In the genomic region with DNA sequence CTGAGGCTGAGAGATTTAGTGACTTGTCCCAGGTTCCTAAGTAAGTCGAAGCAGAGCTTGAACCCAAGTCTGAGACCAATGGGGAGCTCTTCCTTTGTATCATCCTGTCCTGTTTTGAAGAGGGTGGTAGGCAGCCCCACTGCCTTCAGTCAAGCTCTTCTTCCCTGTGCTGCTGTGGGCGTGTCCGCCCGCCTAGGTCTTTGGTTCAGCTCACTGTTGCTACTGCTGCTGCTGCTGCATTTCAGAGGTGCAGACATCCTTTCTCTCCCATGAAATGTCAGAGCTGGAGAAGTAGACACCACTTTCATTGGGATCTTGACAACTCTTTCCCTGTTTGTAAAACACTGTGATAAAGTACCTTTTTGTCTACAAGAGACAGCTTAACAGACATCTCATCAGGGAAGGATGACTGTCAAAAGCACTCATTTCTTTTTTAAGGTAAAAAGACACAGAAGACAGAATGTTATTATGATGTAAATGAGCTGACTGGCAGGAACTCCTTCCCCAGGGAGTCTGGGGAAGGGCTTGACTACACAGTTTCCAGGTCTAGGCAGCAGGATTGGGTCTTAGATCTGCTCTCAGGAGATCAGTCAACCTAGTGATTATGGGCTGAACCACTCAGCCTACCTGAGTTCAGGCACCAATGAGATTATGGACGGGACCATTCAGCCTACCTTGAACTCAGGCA, we compare ENCODE assay signal across 20 cellular contexts.
DNase-seq lines count a peak whose midpoint lies in the region; ATAC-seq and TF ChIP-seq lines count a peak whose summit lies in the region.
"Had no signal": no experiment of that assay in that cellular context is flagged by ENCODE, and none has a peak within 500 bp of the region (broad histone marks: within the 10 kb centered on the region; RNA-seq: fewer than 3 reads in every experiment).

No MANE protein-coding gene starts in this region.

- no CpG with 5 or more reads among the region's 5 CpGs for WGBS in H9 (ENCODE audit: extremely low coverage, insufficient read length, low lambda C conversion rate)

- peak; percentile 39 for TF ChIP-seq RAD21 in neural cell (conservative IDR thresholded peaks at IDR 0.05)

- H3K9me3 ChIP-seq in H9 (ENCODE audit: control insufficient read depth, low read depth, low read length) (no peaks in the 10 kb centered on the region), neural cell (ENCODE audit: low read length) (no peaks in the 10 kb centered on the region), mucosa of descending colon (no peaks in the 10 kb centered on the region)
- H3K9me3 ChIP-seq: gastroesophageal sphincter, lower lobe of right lung, pancreas, Peyer's patch, thyroid gland had no signal

- H2BK5ac ChIP-seq in H9 (ENCODE audit: insufficient read length, low read length), result no peak overlapping the region

- no peak overlapping the region for H4K91ac ChIP-seq in H9 (ENCODE audit: insufficient read length, low read depth, low read length)

- no peak for ATAC-seq in mucosa of descending colon
- ATAC-seq: gastroesophageal sphincter; lower lobe of right lung; pancreas; stimulated activated naive B cell treated with anti-CD40 and anti-IgM and Interleukin-4, amounts not matched to agents 10 μg/mL and 1 μg/mL and 100 μg/mL, for 72 hours had no signal

- no peak overlapping the region for H3K18ac ChIP-seq in H9 (ENCODE audit: insufficient read length, low read depth, low read length)

- no peak overlapping the region for H2BK12ac ChIP-seq in H9 (ENCODE audit: insufficient read length, low read depth, low read length)

- H3K9me2 ChIP-seq in neural cell (ENCODE audit: insufficient read depth, low read length), result no peaks in the 10 kb centered on the region

- peak overlapping the region; percentile 26 for H3K4me2 ChIP-seq in H9 (ENCODE audit: insufficient read depth, insufficient read length, low read length)
- H3K4me2 ChIP-seq in neural cell (ENCODE audit: low read length), result no peak overlapping the region

- H3K4ac ChIP-seq in H9 (ENCODE audit: low read depth, low read length), result no peak overlapping the region

- no peaks in the 10 kb centered on the region for H3F3A ChIP-seq in neural cell (ENCODE audit: insufficient read depth, low read length, poor library complexity, severe bottlenecking)

- H3K79me2 ChIP-seq in H9 (ENCODE audit: insufficient read depth, low read length) (no peaks in the 10 kb centered on the region), neural cell (replicated peaks; ENCODE audit: insufficient read depth, low read length) (no peaks in the 10 kb centered on the region)

- H3K9me3 Mint-ChIP-seq in H9, result peaks cover 9 to 10% of the 10 kb centered on the region in 2 experiments
- H3K9me3 Mint-ChIP-seq in glutamatergic neuron (ENCODE audit: unreplicated experiment), result peaks cover 6% of the 10 kb centered on the region
- H3K9me3 Mint-ChIP-seq: stimulated activated naive B cell treated with anti-CD40 and anti-IgM and Interleukin-4, amounts not matched to agents 10 μg/mL and 1 μg/mL and 100 μg/mL, for 72 hours had no signal

- H3K36me3 ChIP-seq in neural cell (ENCODE audit: insufficient read depth, low read length) (no peaks in the 10 kb centered on the region), mucosa of descending colon (ENCODE audit: low read depth) (no peaks in the 10 kb centered on the region)
- H3K36me3 ChIP-seq: gastroesophageal sphincter, lower lobe of right lung, pancreas, Peyer's patch, thyroid gland had no signal

- H2BK20ac ChIP-seq in H9 (ENCODE audit: low read depth, low read length, poor library complexity, severe bottlenecking), result no peak overlapping the region

- H3K4me3 ChIP-seq in neural cell (ENCODE audit: low read length) (no peak overlapping the region), mucosa of descending colon (no peak overlapping the region)
- H3K4me3 ChIP-seq: gastroesophageal sphincter, lower lobe of right lung, pancreas, Peyer's patch, SK-N-MC, thyroid gland had no signal

- H3K56ac ChIP-seq in H9 (ENCODE audit: insufficient read length, low read depth, low read length), result no peak overlapping the region

- H2BK120ac ChIP-seq in H9 (ENCODE audit: low read depth, low read length, poor library complexity, severe bottlenecking), result no peak overlapping the region

- no peak overlapping the region for H2AK5ac ChIP-seq in H9 (ENCODE audit: insufficient read length, low read length)

- H2AFZ ChIP-seq in H9 (ENCODE audit: low read length) (no peak overlapping the region), neural cell (ENCODE audit: low read depth, low read length) (no peak overlapping the region)

- H3K27me3 Mint-ChIP-seq in H9 (ENCODE audit: low read depth) (peaks cover 7% of the 10 kb centered on the region), glutamatergic neuron (ENCODE audit: unreplicated experiment) (peaks cover 2% of the 10 kb centered on the region)

- H3K27me3 ChIP-seq in H9 (ENCODE audit: insufficient read depth, low read length) (no peaks in the 10 kb centered on the region), neural cell (ENCODE audit: insufficient read depth, low read depth, low read length) (no peaks in the 10 kb centered on the region)
- H3K27me3 ChIP-seq: gastroesophageal sphincter, pancreas, Peyer's patch, thyroid gland had no signal

- TF ChIP-seq EP300 in neural cell (conservative IDR thresholded peaks at IDR 0.05; ENCODE audit: poor library complexity, severe bottlenecking), result peak; percentile 99

- H3K9ac ChIP-seq in H9 (ENCODE audit: extremely low read depth, insufficient read length, low read length) (no peak overlapping the region), neural cell (ENCODE audit: low read length) (no peak overlapping the region)

- H3K27ac Mint-ChIP-seq in H9 (peak overlapping the region; percentile 23 to 96 (median 87)), glutamatergic neuron (ENCODE audit: unreplicated experiment) (peak overlapping the region; percentile 7)
- H3K27ac Mint-ChIP-seq: stimulated activated naive B cell treated with anti-CD40 and anti-IgM and Interleukin-4, amounts not matched to agents 10 μg/mL and 1 μg/mL and 100 μg/mL, for 72 hours had no signal

- peak overlapping the region; percentile 57 for H3K27ac ChIP-seq in H9 (ENCODE audit: insufficient read length, low read depth, low read length)
- peak overlapping the region; percentile 28 for H3K27ac ChIP-seq in neural cell (ENCODE audit: low read length)
- H3K27ac ChIP-seq: gastroesophageal sphincter, lower lobe of right lung, pancreas, Peyer's patch, SK-N-MC, thyroid gland had no signal

- DNase-seq in H9 (peak; percentile 76), NCI-H2227 treated with DMSO at 0.1 percent for 48 hours (lab: John Stamatoyannopoulos, UW) (peak; percentile 32), glutamatergic neuron (no peak), H4 (ENCODE audit: low spot score) (no peak), NCI-H1694 (lab: John Stamatoyannopoulos, UW) (no peak), mucosa of descending colon (no peak)
- DNase-seq: activated CD4-positive, alpha-beta T cell treated with anti-CD3 and anti-CD28 coated beads for 48 hours; amygdala; DMS79; lower lobe of right lung; NCI-H1105 treated with DMSO at 0.1 percent for 48 hours; NCI-H2171 treated with DMSO at 0.1 percent for 48 hours; pancreas; Peyer's patch; stimulated activated naive B cell treated with anti-CD40 and anti-IgM and Interleukin-4, amounts not matched to agents 10 μg/mL and 1 μg/mL and 100 μg/mL, for 72 hours; T1000; thyroid gland had no signal

- intact Hi-C loops in mucosa of descending colon (cut with DNase I, micrococcal nuclease), result no loop called here

- peaks cover 0 to 13% (median 11%) of the 10 kb centered on the region in 3 experiments; a peak in 5 of 7 replicates for H3K36me3 Mint-ChIP-seq in H9 (ENCODE audit: insufficient read depth in 1 of 3, low read depth in 3 of 3)
- H3K36me3 Mint-ChIP-seq in glutamatergic neuron (ENCODE audit: unreplicated experiment), result no peaks in the 10 kb centered on the region
- H3K36me3 Mint-ChIP-seq: stimulated activated naive B cell treated with anti-CD40 and anti-IgM and Interleukin-4, amounts not matched to agents 10 μg/mL and 1 μg/mL and 100 μg/mL, for 72 hours had no signal

- no peaks in the 10 kb centered on the region for H4K20me1 ChIP-seq in H9 (ENCODE audit: control insufficient read depth, insufficient read depth, insufficient read length)
- no peaks in the 10 kb centered on the region for H4K20me1 ChIP-seq in neural cell (ENCODE audit: insufficient read depth)

- peak overlapping the region; percentile 10 to 53; a peak in 3 of 5 replicates for H3K4me3 Mint-ChIP-seq in H9
- no peak overlapping the region for H3K4me3 Mint-ChIP-seq in glutamatergic neuron (ENCODE audit: unreplicated experiment)
- H3K4me3 Mint-ChIP-seq: stimulated activated naive B cell treated with anti-CD40 and anti-IgM and Interleukin-4, amounts not matched to agents 10 μg/mL and 1 μg/mL and 100 μg/mL, for 72 hours had no signal

- H2BK15ac ChIP-seq in H9 (ENCODE audit: low read depth, low read length), result no peak overlapping the region

- no peak overlapping the region for H3T11ph ChIP-seq in H9 (ENCODE audit: low read length)

- H3K79me1 ChIP-seq in H9 (ENCODE audit: insufficient read depth, low read depth, low read length, poor library complexity, severe bottlenecking), result no peaks in the 10 kb centered on the region

- no peak overlapping the region; the same call in 1 of the 2 replicates for H3K14ac ChIP-seq in H9 (ENCODE audit: insufficient read depth, low read length)

- H3K23me2 ChIP-seq in H9 (ENCODE audit: insufficient read length, low read depth, low read length, poor library complexity, severe bottlenecking), result no peaks in the 10 kb centered on the region

- H4K8ac ChIP-seq in H9 (replicated peaks; ENCODE audit: insufficient read length, low read depth, low read length), result no peak overlapping the region

- peaks cover 3% of the 10 kb centered on the region for H3K4me1 ChIP-seq in H9 (ENCODE audit: insufficient read depth, low read length)
- H3K4me1 ChIP-seq in mucosa of descending colon (ENCODE audit: low read depth), result no peaks in the 10 kb centered on the region
- H3K4me1 ChIP-seq: lower lobe of right lung, pancreas, Peyer's patch, thyroid gland had no signal

- no peak for TF ChIP-seq CTCF in H9 (conservative IDR thresholded peaks at IDR 0.05)
- TF ChIP-seq CTCF in glutamatergic neuron (IDR thresholded peaks at IDR 0.05; ENCODE audit: partially characterized antibody, unreplicated experiment), result no peak
- no peak for TF ChIP-seq CTCF in neural cell (IDR thresholded peaks at IDR 0.05; ENCODE audit: poor library complexity, severe bottlenecking)
- TF ChIP-seq CTCF in mucosa of descending colon (IDR thresholded peaks at IDR 0.05), result no peak

- no peak overlapping the region for H4K5ac ChIP-seq in H9 (ENCODE audit: insufficient read length, low read depth, low read length)

- H3K4me1 Mint-ChIP-seq in H9 (peaks cover 34 to 41% of the 10 kb centered on the region in 2 experiments), glutamatergic neuron (ENCODE audit: low read depth, unreplicated experiment) (peaks cover 8% of the 10 kb centered on the region)

- H3K23ac ChIP-seq in H9 (ENCODE audit: insufficient read length, low read depth, low read length), result no peak overlapping the region

TF ChIP-seq in neural cell, 6 proteins besides CTCF, POLR2A, EP300 and RAD21 (continues in another document):
- TF ChIP-seq MXI1 (conservative IDR thresholded peaks at IDR 0.05; ENCODE audit: poor library complexity, severe bottlenecking), result no peak
- no peak for TF ChIP-seq TAF1 (IDR thresholded peaks at IDR 0.05; ENCODE audit: low read depth)
- peak; percentile 91 for TF ChIP-seq POLR2AphosphoS5 (IDR thresholded peaks at IDR 0.05)
- TF ChIP-seq SMC3 (conservative IDR thresholded peaks at IDR 0.05; ENCODE audit: poor library complexity), result peak; percentile 35

Comparison
In these comparisons a context has a peak if more than half of its experiments do, and no peak if none do; other contexts are left out.
1. DNase-seq: peak in H9 (single experiment) and NCI-H2227 treated with DMSO at 0.1 percent for 48 hours (single experiment); none in glutamatergic neuron (single experiment), H4 (single experiment), NCI-H1694 (single experiment) and mucosa of descending colon (0 of 3).